Comparison of ENCODE assay signal across 1 cellular context in the genomic region with DNA sequence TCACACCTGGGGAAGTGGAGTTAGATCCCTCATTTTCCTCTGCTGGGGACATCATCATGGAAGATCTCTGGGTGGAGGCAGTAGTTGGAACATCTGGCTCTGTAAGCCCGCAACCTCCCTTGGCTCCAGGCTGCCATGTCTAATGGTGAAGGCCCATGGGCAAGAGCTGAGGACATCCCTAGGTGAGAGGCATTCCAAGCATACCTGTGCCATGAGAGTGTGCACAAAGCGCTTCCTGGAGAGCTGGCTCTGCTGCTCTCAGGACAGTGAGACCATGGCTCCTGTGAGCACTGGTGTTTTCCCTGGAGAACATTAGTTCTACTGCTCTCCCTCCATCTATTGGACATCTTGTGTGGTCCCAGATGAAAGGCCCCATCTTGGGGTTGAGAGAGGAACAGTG.
TF ChIP-seq lines count a peak whose summit lies in the region.

No MANE protein-coding gene starts in this region.

TF ChIP-seq in HepG2, 621 proteins besides CTCF, POLR2A, EP300 and RAD21:
- peak; percentile 65; the same call in 1 of the 2 replicates for TF ChIP-seq FOSL2 (CRISPR knock-in tag; IDR thresholded peaks at IDR 0.05)
- TF ChIP-seq BCL6 (CRISPR knock-in tag; IDR thresholded peaks at IDR 0.05): 0 out of 2 replicates have a peak, but pooled peaks have one; percentile 39
- peak; percentile 98 for TF ChIP-seq TEAD3 (CRISPR knock-in tag; optimal IDR thresholded peaks at IDR 0.05; ENCODE audit: borderline replicate concordance)
- no peak for TF ChIP-seq PTBP1 (IDR thresholded peaks at IDR 0.05; ENCODE audit: low read depth, low read length, poor library complexity, severe bottlenecking)
- TF ChIP-seq HOXA5 (CRISPR knock-in tag; IDR thresholded peaks at IDR 0.05): no peak
